In genomic region chr7:7639847-7640220, GRCh38 we compare ENCODE assay signal across 8 cellular contexts. TPM values are rescaled to one million over a fixed set of nuclear protein-coding genes. Genes with fewer than 3 reads are reported as not detected.
A peak's percentile ranks its signal among the peaks of the same experiment; 100 is the strongest.
DNase-seq lines count a peak whose midpoint lies in the region; ATAC-seq and TF ChIP-seq lines count a peak whose summit lies in the region.

No MANE protein-coding gene starts in this region.

- peaks cover 21% of the 10 kb centered on the region for H3K36me3 ChIP-seq in SU-DHL-6 (ENCODE audit: low read length)

- TF ChIP-seq CTCF in CD4-positive, alpha-beta T cell (IDR thresholded peaks at IDR 0.05), result no peak
- no peak for TF ChIP-seq CTCF in SU-DHL-6 (IDR thresholded peaks at IDR 0.05; ENCODE audit: insufficient read depth, low read length, poor library complexity, severe bottlenecking)
- no peak for TF ChIP-seq CTCF in lower leg skin (IDR thresholded peaks at IDR 0.05)

- H3K79me2 ChIP-seq in SU-DHL-6 (ENCODE audit: insufficient read depth, low read length), result peaks cover 48% of the 10 kb centered on the region

- H3K4me3 ChIP-seq in SU-DHL-6 (ENCODE audit: insufficient read depth, low read length, poor library complexity, severe bottlenecking), result peak overlapping the region; percentile 76
- H3K4me3 ChIP-seq in lower leg skin (ENCODE audit: low read depth, poor library complexity, severe bottlenecking), result peak overlapping the region; percentile 70

- peak overlapping the region; percentile 90 for H3K4me3 Mint-ChIP-seq in CD4-positive, alpha-beta T cell
- H3K4me3 Mint-ChIP-seq in stimulated activated naive B cell treated with anti-CD40 and anti-IgM and Interleukin-4, amounts not matched to agents 10 μg/mL and 1 μg/mL and 100 μg/mL, for 72 hours, result peak overlapping the region; percentile 94 to 95

- H2AFZ ChIP-seq in SU-DHL-6 (ENCODE audit: low read depth, low read length, severe bottlenecking), result peak overlapping the region; percentile 61

- peak overlapping the region; percentile 73 for H3K9ac ChIP-seq in SU-DHL-6 (ENCODE audit: low read length)

- WGBS in lower leg skin, 2 donors, result 0 to 1% methylated on average over 19 of the region's 19 CpGs

- H3K9me3 Mint-ChIP-seq in CD4-positive, alpha-beta T cell, result no peaks in the 10 kb centered on the region
- H3K9me3 Mint-ChIP-seq in stimulated activated naive B cell treated with anti-CD40 and anti-IgM and Interleukin-4, amounts not matched to agents 10 μg/mL and 1 μg/mL and 100 μg/mL, for 72 hours, result no peaks in the 10 kb centered on the region

- peaks cover 6% of the 10 kb centered on the region; the same call in 1 of the 2 replicates for H3F3A ChIP-seq in SU-DHL-6 (ENCODE audit: insufficient read depth)

- intact Hi-C loops in CD4-positive, alpha-beta T cell (cut with DNase I, micrococcal nuclease), result loop anchor here (1.0 to 10.0 kb wide), 8 partner anchors 73 to 1048 kb away; partner anchors contain the start of genes C1GALT1 (in 2 of the 2), GLCCI1 (in 1 of the 2), INTS15 (in 1 of the 2) and MIOS (in 1 of the 2)
- intact Hi-C loops in lower leg skin (cut with DNase I; ENCODE audit: low total_unique reads), result no loop called here

- H3K36me3 Mint-ChIP-seq in CD4-positive, alpha-beta T cell (ENCODE audit: low read depth), result peaks cover 72% of the 10 kb centered on the region
- peaks cover 16 to 33% of the 10 kb centered on the region in 2 donors for H3K36me3 Mint-ChIP-seq in stimulated activated naive B cell treated with anti-CD40 and anti-IgM and Interleukin-4, amounts not matched to agents 10 μg/mL and 1 μg/mL and 100 μg/mL, for 72 hours

- no peak for TF ChIP-seq POLR2A in lower leg skin (IDR thresholded peaks at IDR 0.05)

- no peaks in the 10 kb centered on the region for H3K27me3 ChIP-seq in CD4-positive, alpha-beta T cell (ENCODE audit: control insufficient read depth, insufficient read depth, low read length)
- H3K27me3 ChIP-seq in SU-DHL-6 (ENCODE audit: low read length), result no peaks in the 10 kb centered on the region

- no peaks in the 10 kb centered on the region for H3K27me3 Mint-ChIP-seq in CD4-positive, alpha-beta T cell
- H3K27me3 Mint-ChIP-seq in stimulated activated naive B cell treated with anti-CD40 and anti-IgM and Interleukin-4, amounts not matched to agents 10 μg/mL and 1 μg/mL and 100 μg/mL, for 72 hours, result no peaks in the 10 kb centered on the region

- no peaks in the 10 kb centered on the region for H4K20me1 ChIP-seq in SU-DHL-6 (ENCODE audit: low read depth, low read length)

- POLR2A ChIA-PET in CD4-positive, alpha-beta T cell (lab: Charles Lee), result interaction anchor here (0.8 to 3.4 kb wide), 30 partner anchors 8 to 550 kb away, joined by 3 to 92 read pairs (median 6); partner anchors contain the start of genes C1GALT1, GLCCI1 and MIOS
- POLR2A ChIA-PET in HEK293T (lab: Yijun Ruan, JAX), result interaction anchor here (0.8 to 1.7 kb wide), 8 partner anchors 41 to 656 kb away, joined by 3 to 9 read pairs (median 3); no protein-coding TSS in a partner anchor

- H3K9me2 ChIP-seq in SU-DHL-6 (replicated peaks; ENCODE audit: insufficient read depth, low read length), result no peaks in the 10 kb centered on the region

- peak overlapping the region; percentile 99 for H3K27ac ChIP-seq in CD4-positive, alpha-beta T cell (ENCODE audit: low read depth, low read length)
- H3K27ac ChIP-seq in SU-DHL-6 (ENCODE audit: low read depth, low read length), result peak overlapping the region; percentile 67

- H3K27ac Mint-ChIP-seq in CD4-positive, alpha-beta T cell, result peak overlapping the region; percentile 98
- H3K27ac Mint-ChIP-seq in stimulated activated naive B cell treated with anti-CD40 and anti-IgM and Interleukin-4, amounts not matched to agents 10 μg/mL and 1 μg/mL and 100 μg/mL, for 72 hours, result peak overlapping the region; percentile 99

- no peaks in the 10 kb centered on the region for H3K9me3 ChIP-seq in CD4-positive, alpha-beta T cell (ENCODE audit: control insufficient read depth, low read length)
- H3K9me3 ChIP-seq in SU-DHL-6 (ENCODE audit: insufficient read depth, low read length), result no peaks in the 10 kb centered on the region

- peak; percentile 53 for ATAC-seq in CD4-positive, alpha-beta T cell (ENCODE audit: poor library complexity)
- peak; percentile 29 to 34 for ATAC-seq in stimulated activated naive B cell treated with anti-CD40 and anti-IgM and Interleukin-4, amounts not matched to agents 10 μg/mL and 1 μg/mL and 100 μg/mL, for 72 hours (replicated peaks)
- no peak for ATAC-seq in HG03342 (IDR thresholded peaks at IDR 0.05; ENCODE audit: unreplicated experiment)

- peak overlapping the region; percentile 95 for H3K4me2 ChIP-seq in SU-DHL-6 (ENCODE audit: low read depth, low read length, poor library complexity, severe bottlenecking)

- peaks cover 57% of the 10 kb centered on the region for H3K4me1 Mint-ChIP-seq in CD4-positive, alpha-beta T cell (ENCODE audit: low read depth)
- peaks cover 22 to 40% of the 10 kb centered on the region in 2 donors for H3K4me1 Mint-ChIP-seq in stimulated activated naive B cell treated with anti-CD40 and anti-IgM and Interleukin-4, amounts not matched to agents 10 μg/mL and 1 μg/mL and 100 μg/mL, for 72 hours

- CTCF ChIA-PET in CD4-positive, alpha-beta T cell (lab: Charles Lee), result interaction anchor here (1.2 to 3.7 kb wide), 3 partner anchors 20 to 550 kb away, joined by 3 to 12 read pairs (median 3); no protein-coding TSS in a partner anchor
- CTCF ChIA-PET in HEK293T (lab: Yijun Ruan, JAX), result interaction anchor here (1.1 kb wide), 1 partner anchor 12 kb away, joined by 3 read pairs; no protein-coding TSS in a partner anchor

- DNase-seq in CD4-positive, alpha-beta T cell, result peak in 8 of 10 experiments; percentile 14 to 68 (median 36)
- DNase-seq in HEK293T (ENCODE audit: extremely low spot score), result peak; percentile 14
- peak; percentile 76 for DNase-seq in central memory CD4-positive, alpha-beta T cell
- no peak for DNase-seq in lower leg skin (ENCODE audit: low spot score in 2 of 2)
- peak; percentile 40 for DNase-seq in stimulated activated naive B cell treated with anti-CD40 and anti-IgM and Interleukin-4, amounts not matched to agents 10 μg/mL and 1 μg/mL and 100 μg/mL, for 72 hours
- DNase-seq in NCI-H510A (lab: John Stamatoyannopoulos, UW), result no peak

TF ChIP-seq in HEK293T, 16 proteins besides CTCF, POLR2A, EP300 and RAD21:
- TF ChIP-seq FOXA1 (IDR thresholded peaks at IDR 0.05), result no peak
- TF ChIP-seq SUZ12 (IDR thresholded peaks at IDR 0.05), result no peak
- no peak for TF ChIP-seq SP1 (IDR thresholded peaks at IDR 0.05)
- no peak for TF ChIP-seq ZNF384 (IDR thresholded peaks at IDR 0.05)
- TF ChIP-seq L3MBTL2 (conservative IDR thresholded peaks at IDR 0.05), result no peak
- TF ChIP-seq ARNT (IDR thresholded peaks at IDR 0.05), result no peak
- TF ChIP-seq HDGF (IDR thresholded peaks at IDR 0.05; ENCODE audit: borderline replicate concordance), result no peak
- TF ChIP-seq NFRKB (IDR thresholded peaks at IDR 0.05), result no peak
- no peak for TF ChIP-seq TARDBP (IDR thresholded peaks at IDR 0.05)
- no peak for TF ChIP-seq FOXK2 (IDR thresholded peaks at IDR 0.05)
- no peak for TF ChIP-seq LEF1 (IDR thresholded peaks at IDR 0.05; ENCODE audit: borderline replicate concordance)
- no peak for TF ChIP-seq BHLHE40 (IDR thresholded peaks at IDR 0.05; ENCODE audit: borderline replicate concordance)

RNA-seq across cellular contexts. Expression of gene UMAD1, which starts 0.7 kb away (rescaled TPM):
- 10 to 100 TPM; 11.0 to 15.3 TPM for total RNA-seq in CD4-positive, alpha-beta T cell
- total RNA-seq in lower leg skin, result 10 to 100 TPM; 12.3 to 26.1 (median 13.2) TPM

Comparison
In these comparisons a context has a peak if more than half of its experiments do, and no peak if none do; other contexts are left out.
1. DNase-seq: peak in CD4-positive, alpha-beta T cell (8 of 10), HEK293T (single experiment), central memory CD4-positive, alpha-beta T cell (single experiment) and stimulated activated naive B cell treated with anti-CD40 and anti-IgM and Interleukin-4, amounts not matched to agents 10 μg/mL and 1 μg/mL and 100 μg/mL, for 72 hours (single experiment); none in lower leg skin (0 of 2) and NCI-H510A (single experiment).